In the genomic region with DNA sequence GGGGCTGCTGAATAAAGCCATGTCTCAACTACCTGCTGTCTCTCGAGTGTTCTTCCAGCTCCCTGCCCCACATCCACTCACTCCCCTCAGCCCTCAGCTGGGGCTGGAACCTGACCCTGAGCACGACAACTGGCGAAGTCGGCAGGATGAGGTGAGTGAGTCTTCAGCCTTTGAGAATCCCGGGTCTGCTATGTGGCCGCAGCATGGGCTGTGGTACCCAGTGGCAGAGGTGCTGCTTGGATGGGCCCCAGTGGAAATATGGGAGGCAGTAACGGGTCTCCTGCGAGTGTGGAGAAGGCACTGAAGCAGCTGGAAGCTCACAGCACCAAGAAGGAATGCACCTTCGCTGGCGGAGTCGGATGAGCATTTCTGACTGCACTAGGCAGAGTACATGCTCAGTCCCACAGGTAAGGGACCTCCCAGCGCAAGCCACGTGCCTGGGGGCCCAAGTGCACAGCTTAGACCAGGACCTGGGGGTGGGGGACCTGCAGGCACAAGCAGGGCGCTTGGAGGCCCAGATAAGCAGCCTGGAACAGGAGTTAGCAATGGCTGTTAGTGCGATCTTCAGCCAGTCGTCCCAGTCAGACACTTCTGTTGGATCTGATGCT, we compare ENCODE assay signal across 26 cellular contexts.
DNase-seq lines count a peak whose midpoint lies in the region; FAIRE-seq and TF ChIP-seq lines count a peak whose summit lies in the region.
"Had no signal": no experiment of that assay in that cellular context is flagged by ENCODE, and none has a peak within 500 bp of the region (broad histone marks: within the 10 kb centered on the region; RNA-seq: fewer than 3 reads in every experiment).

No MANE protein-coding gene starts in this region.

- H3K36me3 Mint-ChIP-seq in Calu3 (ENCODE audit: insufficient read depth, unreplicated experiment): peaks cover 10% of the 10 kb centered on the region
- H3K36me3 Mint-ChIP-seq in glutamatergic neuron (ENCODE audit: unreplicated experiment): no peaks in the 10 kb centered on the region
- H3K36me3 Mint-ChIP-seq: CD14-positive monocyte, IgD-negative memory B cell had no signal

- H3K4me3 ChIP-seq in SJCRH30: peak overlapping the region; percentile 38
- H3K4me3 ChIP-seq in kidney (ENCODE audit: low read length in 2 of 2): no peak overlapping the region
- H3K4me3 ChIP-seq in smooth muscle cell: no peak overlapping the region
- H3K4me3 ChIP-seq: MG63, Peyer's patch, skin epidermis had no signal

- H3K4me1 Mint-ChIP-seq in Calu3 (ENCODE audit: low read depth, unreplicated experiment) (peaks cover 49% of the 10 kb centered on the region), glutamatergic neuron (ENCODE audit: low read depth, unreplicated experiment) (peaks cover 18% of the 10 kb centered on the region)
- H3K4me1 Mint-ChIP-seq: IgD-negative memory B cell had no signal

- H3K4me3 Mint-ChIP-seq in Calu3 (ENCODE audit: low read depth, unreplicated experiment) (no peak overlapping the region), glutamatergic neuron (ENCODE audit: unreplicated experiment) (no peak overlapping the region)
- H3K4me3 Mint-ChIP-seq: activated CD4-positive, alpha-beta T cell treated with anti-CD3 and anti-CD28 coated beads, Interleukin-2, amount 10 ng/mL, durations not matched to agents 24 days and 14 days; activated naive CD4-positive, alpha-beta T cell treated with anti-CD3 and anti-CD28 coated beads for 36 hours; dendritic cell treated with granulocyte-macrophage colony-stimulating factor and Interleukin-4, amounts not matched to agents 40 ng/mL and 50 ng/mL, for 4 days; IgD-negative memory B cell had no signal

- no peaks in the 10 kb centered on the region for H3K9me3 ChIP-seq in SJCRH30 (replicated peaks)
- H3K9me3 ChIP-seq in kidney (ENCODE audit: control insufficient read depth in 1 of 2, low read length in 2 of 2): no peaks in the 10 kb centered on the region
- H3K9me3 ChIP-seq in smooth muscle cell (replicated peaks; ENCODE audit: low read depth): no peaks in the 10 kb centered on the region
- H3K9me3 ChIP-seq: MG63, Peyer's patch had no signal

- H3K4me2 ChIP-seq in smooth muscle cell: peak overlapping the region; percentile 73

- H3K79me2 ChIP-seq in smooth muscle cell (ENCODE audit: low read depth): no peaks in the 10 kb centered on the region

- no peak overlapping the region for H2AFZ ChIP-seq in smooth muscle cell (ENCODE audit: low read depth)

- H3K27me3 ChIP-seq in SJCRH30 (no peaks in the 10 kb centered on the region), smooth muscle cell (ENCODE audit: low read depth) (no peaks in the 10 kb centered on the region)
- H3K27me3 ChIP-seq: MG63, Peyer's patch had no signal

- WGBS in smooth muscle cell (ENCODE audit: low lambda C conversion rate): 88% methylated on average over 16 of the region's 16 CpGs

- H3K4me1 ChIP-seq in SJCRH30 (peaks cover 30% of the 10 kb centered on the region), kidney (ENCODE audit: control insufficient read depth in 1 of 2, insufficient read depth in 1 of 2, low read depth in 1 of 2, low read length in 2 of 2) (no peaks in the 10 kb centered on the region), smooth muscle cell (ENCODE audit: low read depth) (peaks cover 14% of the 10 kb centered on the region)

- H3K9me3 Mint-ChIP-seq in Calu3 (ENCODE audit: low read depth, unreplicated experiment): no peaks in the 10 kb centered on the region
- peaks cover 4% of the 10 kb centered on the region for H3K9me3 Mint-ChIP-seq in glutamatergic neuron (ENCODE audit: unreplicated experiment)
- H3K9me3 Mint-ChIP-seq: activated CD4-positive, alpha-beta T cell treated with anti-CD3 and anti-CD28 coated beads, Interleukin-2, amount 10 ng/mL, durations not matched to agents 24 days and 14 days; activated naive CD4-positive, alpha-beta T cell treated with anti-CD3 and anti-CD28 coated beads for 36 hours; CD14-positive monocyte; dendritic cell treated with granulocyte-macrophage colony-stimulating factor and Interleukin-4, amounts not matched to agents 40 ng/mL and 50 ng/mL, for 4 days; HFFc6; IgD-negative memory B cell had no signal

- H3K9ac ChIP-seq in kidney (ENCODE audit: low read length in 2 of 2): no peak overlapping the region
- no peak overlapping the region for H3K9ac ChIP-seq in smooth muscle cell (ENCODE audit: low read depth)

- peak overlapping the region; percentile 47 for H3K27ac ChIP-seq in SJCRH30
- no peak overlapping the region for H3K27ac ChIP-seq in kidney (ENCODE audit: low read depth in 2 of 2, low read length in 2 of 2)
- peak overlapping the region; percentile 44 for H3K27ac ChIP-seq in smooth muscle cell (ENCODE audit: low read depth)
- H3K27ac ChIP-seq: VCaP had no signal

- CTCF ChIA-PET in Calu3 (lab: Charles Lee): interaction anchor here (0.5 to 3.4 kb wide), 3 partner anchors 23 to 112 kb away, joined by 4 to 17 read pairs (median 4); no protein-coding TSS in a partner anchor

- H3K27ac Mint-ChIP-seq in Calu3 (ENCODE audit: unreplicated experiment) (peak overlapping the region; percentile 88), glutamatergic neuron (ENCODE audit: unreplicated experiment) (no peak overlapping the region)
- H3K27ac Mint-ChIP-seq: activated CD4-positive, alpha-beta T cell treated with anti-CD3 and anti-CD28 coated beads, Interleukin-2, amount 10 ng/mL, durations not matched to agents 24 days and 14 days; activated naive CD4-positive, alpha-beta T cell treated with anti-CD3 and anti-CD28 coated beads for 36 hours; dendritic cell treated with granulocyte-macrophage colony-stimulating factor and Interleukin-4, amounts not matched to agents 40 ng/mL and 50 ng/mL, for 4 days; IgD-negative memory B cell had no signal

- intact Hi-C loops in Calu3 (cut with micrococcal nuclease; ENCODE audit: unreplicated experiment): loop anchor here (2.0 to 5.0 kb wide), 4 partner anchors 82 to 577 kb away; no protein-coding TSS in a partner anchor
- intact Hi-C loops in kidney (cut with DNase I): no loop called here

- BruUV-seq in Calu3 (replicated peaks; lab: Mats Ljungman, UMichigan): no TSS peak

- TF ChIP-seq CTCF in Calu3 (IDR thresholded peaks at IDR 0.05; ENCODE audit: unreplicated experiment) (no peak), kidney (IDR thresholded peaks at IDR 0.05; ENCODE audit: borderline replicate concordance, extremely low read depth, insufficient read depth) (no peak), smooth muscle cell (IDR thresholded peaks at IDR 0.05; ENCODE audit: borderline replicate concordance, insufficient read depth, poor library complexity, severe bottlenecking) (no peak), glutamatergic neuron (IDR thresholded peaks at IDR 0.05; ENCODE audit: partially characterized antibody, unreplicated experiment) (no peak)

- H3K27me3 Mint-ChIP-seq in Calu3 (ENCODE audit: unreplicated experiment): no peaks in the 10 kb centered on the region
- peaks cover 2% of the 10 kb centered on the region for H3K27me3 Mint-ChIP-seq in glutamatergic neuron (ENCODE audit: unreplicated experiment)
- H3K27me3 Mint-ChIP-seq: dendritic cell treated with granulocyte-macrophage colony-stimulating factor and Interleukin-4, amounts not matched to agents 40 ng/mL and 50 ng/mL, for 4 days had no signal

- peaks cover 15% of the 10 kb centered on the region for H3F3A ChIP-seq in smooth muscle cell (ENCODE audit: low read depth)

- H4K20me1 ChIP-seq in smooth muscle cell (ENCODE audit: low read depth): no peaks in the 10 kb centered on the region

- FAIRE-seq in kidney (lab: Jason Lieb, UNC) (no peak), RCC 7860 (lab: Jason Lieb, UNC) (no peak)
- FAIRE-seq: bronchial epithelial cell, GM19239, keratinocyte had no signal

- DNase-seq in Calu3 (no peak), SJCRH30 (peak; percentile 32 to 56), kidney (peak; percentile 67), smooth muscle cell (lab: John Stamatoyannopoulos, UW; ENCODE audit: unreplicated experiment) (no peak), RCC 7860 (ENCODE audit: low spot score) (no peak), NCI-H446 (lab: John Stamatoyannopoulos, UW) (no peak), glutamatergic neuron (no peak)
- DNase-seq: activated CD4-positive, alpha-beta T cell treated with anti-CD3 and anti-CD28 coated beads, Interleukin-2, amount 10 ng/mL, durations not matched to agents 24 days and 14 days; activated naive CD4-positive, alpha-beta T cell treated with anti-CD3 and anti-CD28 coated beads for 36 hours; activated T-cell treated with anti-CD3 and anti-CD28 coated beads, Interleukin-2, amount 50 U/mL, for 48 hours; HFFc6; MG63; NCI-H1436; NCI-H2107; NCI-H526; nucleus accumbens; Peyer's patch; stimulated activated CD4-positive, alpha-beta T cell treated with anti-CD3 and anti-CD28 coated beads, Interleukin-1b, Interleukin-23, amount 100 ng/mL, for 48 hours had no signal

- H3K36me3 ChIP-seq in SJCRH30 (no peaks in the 10 kb centered on the region), kidney (ENCODE audit: control insufficient read depth in 1 of 2, insufficient read depth in 2 of 2, low read length in 2 of 2) (no peaks in the 10 kb centered on the region), smooth muscle cell (ENCODE audit: low read depth) (no peaks in the 10 kb centered on the region)
- H3K36me3 ChIP-seq: MG63, Peyer's patch had no signal

Comparison
In these comparisons a context has a peak if more than half of its experiments do, and no peak if none do; other contexts are left out.
1. DNase-seq: peak in SJCRH30 (2 of 2) and kidney (single experiment); none in Calu3 (single experiment), smooth muscle cell (single experiment), RCC 7860 (single experiment), NCI-H446 (0 of 2) and glutamatergic neuron (single experiment).
2. H3K27ac ChIP-seq: peak in SJCRH30 (single experiment) and smooth muscle cell (single experiment); none in kidney (0 of 2).